ENCODE assay signal across 20 cellular contexts in genomic region chr3:21618695-21619094, GRCh38.
DNase-seq lines count a peak whose midpoint lies in the region; ATAC-seq, FAIRE-seq and TF ChIP-seq lines count a peak whose summit lies in the region.
"Had no signal": no experiment of that assay in that cellular context is flagged by ENCODE, and none has a peak within 500 bp of the region (broad histone marks: within the 10 kb centered on the region; RNA-seq: fewer than 3 reads in every experiment).

No MANE protein-coding gene starts in this region.

- no peak overlapping the region for H3K4me2 ChIP-seq in H1 (ENCODE audit: insufficient read depth in 1 of 2, low read depth in 2 of 2, low read length in 2 of 2)
- H3K4me2 ChIP-seq: A549; BLaER1 treated with 17β-estradiol and CSF1 and Interleukin-3, amounts not matched to agents 10 nM and 100 nM had no signal

- H3K27ac ChIP-seq in VCaP (peak overlapping the region; percentile 93; the same call in 1 of the 2 replicates), H1 (ENCODE audit: low read depth, low read length) (no peak overlapping the region)
- H3K27ac ChIP-seq: 22Rv1; A549; BLaER1 treated with 17β-estradiol and CSF1 and Interleukin-3, amounts not matched to agents 10 nM and 100 nM; C4-2B had no signal

- H3K27me3 ChIP-seq in H1 (replicated peaks in 1 of 4; ENCODE audit: control insufficient read depth in 3 of 4, extremely low read depth in 1 of 4, insufficient read depth in 3 of 4, low read length in 3 of 4) = no peaks in the 10 kb centered on the region
- H3K27me3 ChIP-seq: BLaER1 treated with 17β-estradiol and CSF1 and Interleukin-3, amounts not matched to agents 10 nM and 100 nM had no signal

- DNase-seq in HT-29 (ENCODE audit: low spot score) (peak; percentile 24), H1 (ENCODE audit: low read depth in 1 of 2, low spot score in 2 of 2) (no peak), GM10266 (ENCODE audit: extremely low spot score) (no peak), urothelium cell line (ENCODE audit: low spot score) (no peak)
- DNase-seq: AML-193; Caco-2; Calu3; CD4-positive, alpha-beta T cell; CD8-positive, alpha-beta T cell; DMS79 treated with DMSO at 0.1 percent for 48 hours; GF-D8 had no signal

- POLR2A ChIA-PET in H1 (lab: Charles Lee; ENCODE audit: partially characterized antibody) = no interaction called here

- H3K9ac ChIP-seq in H1 (replicated peaks in 1 of 4; ENCODE audit: extremely low read depth in 1 of 4, low read depth in 3 of 4, low read length in 3 of 4) = no peak overlapping the region; a peak in 1 of 7 replicates
- H3K9ac ChIP-seq: BLaER1 treated with 17β-estradiol and CSF1 and Interleukin-3, amounts not matched to agents 10 nM and 100 nM had no signal

- no peak for TF ChIP-seq CTCF in VCaP (conservative IDR thresholded peaks at IDR 0.05)
- no peak for TF ChIP-seq CTCF in H1 (IDR thresholded peaks at IDR 0.05; ENCODE audit: control extremely low read depth in 1 of 3, insufficient read depth in 1 of 3, low read depth in 1 of 3, low read length in 3 of 3)
- TF ChIP-seq CTCF in GM10266 (IDR thresholded peaks at IDR 0.05; ENCODE audit: control insufficient read depth, insufficient read depth, low read depth, missing control alignments) = no peak

- H3K9me3 ChIP-seq in H1 (ENCODE audit: insufficient read depth in 2 of 2, low read depth in 1 of 2, low read length in 1 of 2) = no peaks in the 10 kb centered on the region
- H3K9me3 ChIP-seq: A549, Caco-2 had no signal

- peaks cover 0 to 9% (median 1%) of the 10 kb centered on the region in 4 experiments; a peak in 3 of 7 replicates for H3K4me1 ChIP-seq in H1 (replicated peaks in 1 of 4; ENCODE audit: control insufficient read depth in 3 of 4, insufficient read depth in 4 of 4, low read length in 3 of 4)
- H3K4me1 ChIP-seq: A549, Caco-2 had no signal

- no peak overlapping the region for H3K4me3 ChIP-seq in H1 (ENCODE audit: extremely low read depth in 1 of 4, insufficient read depth in 2 of 4, low read depth in 3 of 4, low read length in 4 of 4)
- H3K4me3 ChIP-seq: A549; BLaER1 treated with 17β-estradiol and CSF1 and Interleukin-3, amounts not matched to agents 10 nM and 100 nM; GM12878 had no signal

- no peak for ATAC-seq in GM21423 (IDR thresholded peaks at IDR 0.05; ENCODE audit: unreplicated experiment)
- ATAC-seq: A549; CD8-positive, alpha-beta T cell; GM12878 had no signal

- 0 out of 2 replicates have a peak overlapping the region, but pooled peaks have one; percentile 8 for H2BK15ac ChIP-seq in H1 (ENCODE audit: low read length)

- H4K20me1 ChIP-seq in H1 (replicated peaks in 1 of 2; ENCODE audit: control insufficient read depth in 1 of 2, insufficient read depth in 2 of 2, low read length in 2 of 2) = no peaks in the 10 kb centered on the region
- H4K20me1 ChIP-seq: BLaER1 treated with 17β-estradiol and CSF1 and Interleukin-3, amounts not matched to agents 10 nM and 100 nM had no signal

- H3K23me2 ChIP-seq in H1 (ENCODE audit: low read depth, low read length) = no peaks in the 10 kb centered on the region

- CTCF ChIA-PET in H1 (lab: Charles Lee; ENCODE audit: partially characterized antibody) = no interaction called here

- H4K91ac ChIP-seq in H1 (replicated peaks; ENCODE audit: insufficient read length, low read length) = no peak overlapping the region

- no peaks in the 10 kb centered on the region for H3K79me1 ChIP-seq in H1 (ENCODE audit: low read depth, low read length)

- no peak for TF ChIP-seq RAD21 in H1 (IDR thresholded peaks at IDR 0.05 in 1 of 2, conservative IDR thresholded peaks at IDR 0.05 in 1 of 2; ENCODE audit: low read depth in 2 of 2, low read length in 2 of 2)

- no peak overlapping the region for H4K5ac ChIP-seq in H1 (ENCODE audit: insufficient read length, low read depth, low read length)

- H2BK20ac ChIP-seq in H1 (ENCODE audit: low read length) = no peak overlapping the region

- H2AK5ac ChIP-seq in H1 (ENCODE audit: low read depth, low read length) = no peak overlapping the region

- no peak overlapping the region for H2BK120ac ChIP-seq in H1 (replicated peaks; ENCODE audit: low read depth, low read length)

- H3K14ac ChIP-seq in H1 (ENCODE audit: insufficient read length) = no peak overlapping the region

- H3K56ac ChIP-seq in H1 (replicated peaks; ENCODE audit: insufficient read length, low read depth, low read length) = no peak overlapping the region

- no peaks in the 10 kb centered on the region for H3K36me3 ChIP-seq in H1 (ENCODE audit: control insufficient read depth in 2 of 4, insufficient read depth in 4 of 4, low read length in 3 of 4)

- no peak overlapping the region for H3K23ac ChIP-seq in H1 (ENCODE audit: insufficient read length)

- no peak overlapping the region for H2BK12ac ChIP-seq in H1 (ENCODE audit: low read depth, low read length)

- no peak overlapping the region for H3K18ac ChIP-seq in H1 (ENCODE audit: extremely low read depth, low read length)

- no peak overlapping the region for H2BK5ac ChIP-seq in H1 (ENCODE audit: low read depth, low read length)

- H3K79me2 ChIP-seq in H1 (ENCODE audit: control insufficient read depth in 1 of 2, insufficient read depth in 2 of 2, low read length in 2 of 2) = no peaks in the 10 kb centered on the region

- no peak for TF ChIP-seq EP300 in H1 (IDR thresholded peaks at IDR 0.05; ENCODE audit: borderline replicate concordance in 1 of 2, low read depth in 2 of 2, low read length in 2 of 2)

- no peak overlapping the region for H4K8ac ChIP-seq in H1 (ENCODE audit: extremely low read depth, insufficient read depth, low read length)

- 91% methylated on average over 2 of the region's 2 CpGs; no CpG with 5 or more reads in 1 of the 2 experiments for WGBS in H1 (ENCODE audit: extremely low coverage in 1 of 2, insufficient coverage in 1 of 2, insufficient read length in 1 of 2, insufficient replicate concordance in 2 of 2, low coverage in 1 of 2, low lambda C conversion rate in 2 of 2, missing lambda C conversion rate in 1 of 2), 2 experiments

- no peak overlapping the region for H2AFZ ChIP-seq in H1 (ENCODE audit: low read length)

- FAIRE-seq in H1 (lab: Jason Lieb, UNC) (no peak), urothelium cell line (lab: Jason Lieb, UNC) (no peak)
- FAIRE-seq: A549, G401.6, GM12878, GM18507 had no signal

- H3K4ac ChIP-seq in H1 (replicated peaks; ENCODE audit: insufficient read length, low read depth, low read length) = no peak overlapping the region

- TF ChIP-seq POLR2A in H1 (IDR thresholded peaks at IDR 0.05; ENCODE audit: control extremely low read depth in 1 of 2, low read depth in 2 of 2, low read length in 2 of 2) = no peak

TF ChIP-seq in H1, 55 proteins besides CTCF, POLR2A, EP300 and RAD21:
- TF ChIP-seq, protein P1, sequence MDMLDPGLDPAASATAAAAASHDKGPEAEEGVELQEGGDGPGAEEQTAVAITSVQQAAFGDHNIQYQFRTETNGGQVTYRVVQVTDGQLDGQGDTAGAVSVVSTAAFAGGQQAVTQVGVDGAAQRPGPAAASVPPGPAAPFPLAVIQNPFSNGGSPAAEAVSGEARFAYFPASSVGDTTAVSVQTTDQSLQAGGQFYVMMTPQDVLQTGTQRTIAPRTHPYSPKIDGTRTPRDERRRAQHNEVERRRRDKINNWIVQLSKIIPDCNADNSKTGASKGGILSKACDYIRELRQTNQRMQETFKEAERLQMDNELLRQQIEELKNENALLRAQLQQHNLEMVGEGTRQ (IDR thresholded peaks at IDR 0.05; ENCODE audit: low read length) = no peak
- TF ChIP-seq ATF2 (IDR thresholded peaks at IDR 0.05; ENCODE audit: low read length) = no peak
